Comparison of ENCODE assay signal across 19 cellular contexts in the genomic region with DNA sequence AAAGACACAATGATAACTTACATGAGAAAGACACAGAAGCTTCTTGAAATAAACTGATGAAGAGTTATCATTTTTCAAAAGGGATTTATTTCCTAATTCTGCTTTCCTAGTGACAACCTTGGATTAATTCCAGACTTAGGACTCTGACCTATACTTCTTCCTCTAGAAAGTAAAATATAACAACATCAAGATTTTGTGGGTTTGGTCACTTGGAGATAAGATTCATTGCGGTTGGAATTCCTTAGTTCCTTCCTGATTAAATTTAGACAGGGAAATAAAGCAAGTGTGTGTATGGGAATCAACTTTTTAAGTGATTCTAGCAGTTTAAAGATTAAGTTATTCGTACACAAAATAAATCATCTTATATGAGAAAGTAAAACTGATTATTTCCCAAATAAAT.
"Had no signal": no experiment of that assay in that cellular context is flagged by ENCODE, and none has a peak within 500 bp of the region (broad histone marks: within the 10 kb centered on the region; RNA-seq: fewer than 3 reads in every experiment).

No MANE protein-coding gene starts in this region.

- H3K4me2 ChIP-seq: hepatocyte had no signal

- H3K27ac Mint-ChIP-seq: activated CD4-positive, alpha-beta memory T cell treated with anti-CD3 and anti-CD28 coated beads, Interleukin-2, amount 10 ng/mL, durations not matched to agents 7 days and 5 days; activated CD4-positive, alpha-beta T cell treated with anti-CD3 and anti-CD28 coated beads for 36 hours; activated CD8-positive, alpha-beta memory T cell treated with anti-CD3 and anti-CD28 coated beads, Interleukin-2, amount 10 ng/mL, durations not matched to agents 7 days and 5 days; activated naive CD8-positive, alpha-beta T cell treated with anti-CD3 and anti-CD28 coated beads, Interleukin-2, amount 10 ng/mL, durations not matched to agents 7 days and 5 days; brain; T-helper 17 cell had no signal

- DNase-seq: activated CD4-positive, alpha-beta memory T cell treated with anti-CD3 and anti-CD28 coated beads, Interleukin-2, amount 10 ng/mL, durations not matched to agents 7 days and 5 days; activated CD4-positive, alpha-beta T cell treated with anti-CD3 and anti-CD28 coated beads for 36 hours; activated CD8-positive, alpha-beta memory T cell treated with anti-CD3 and anti-CD28 coated beads, Interleukin-2, amount 10 ng/mL, durations not matched to agents 7 days and 5 days; activated naive CD8-positive, alpha-beta T cell treated with anti-CD3 and anti-CD28 coated beads, Interleukin-2, amount 10 ng/mL, durations not matched to agents 7 days and 5 days; central memory CD4-positive, alpha-beta T cell; colonic mucosa; foreskin fibroblast; islet precursor cell; left colon; midbrain; retina; spleen; stimulated activated CD4-positive, alpha-beta T cell treated with anti-CD3 and anti-CD28 coated beads, Interleukin-1b, Interleukin-23, amount 100 ng/mL, for 48 hours; stimulated activated naive CD8-positive, alpha-beta T cell treated with anti-CD3 and anti-CD28 coated beads, Interleukin-15, Interleukin-2, amounts not matched to agents 100 U/mL and 50 U/mL, for 24 hours; substantia nigra; T-helper 17 cell; tibial artery had no signal

- ATAC-seq: activated CD4-positive, alpha-beta T cell treated with anti-CD3 and anti-CD28 coated beads for 36 hours; activated CD8-positive, alpha-beta memory T cell treated with anti-CD3 and anti-CD28 coated beads, Interleukin-2, amount 10 ng/mL, durations not matched to agents 7 days and 5 days; left colon; stimulated activated naive CD8-positive, alpha-beta T cell treated with anti-CD3 and anti-CD28 coated beads, Interleukin-15, Interleukin-2, amounts not matched to agents 100 U/mL and 50 U/mL, for 24 hours; T-helper 17 cell had no signal

- H3K9me3 Mint-ChIP-seq: activated CD4-positive, alpha-beta memory T cell treated with anti-CD3 and anti-CD28 coated beads, Interleukin-2, amount 10 ng/mL, durations not matched to agents 7 days and 5 days; activated naive CD8-positive, alpha-beta T cell treated with anti-CD3 and anti-CD28 coated beads, Interleukin-2, amount 10 ng/mL, durations not matched to agents 7 days and 5 days had no signal

- H3K36me3 Mint-ChIP-seq: activated CD8-positive, alpha-beta memory T cell treated with anti-CD3 and anti-CD28 coated beads, Interleukin-2, amount 10 ng/mL, durations not matched to agents 7 days and 5 days; activated naive CD8-positive, alpha-beta T cell treated with anti-CD3 and anti-CD28 coated beads, Interleukin-2, amount 10 ng/mL, durations not matched to agents 7 days and 5 days had no signal

- H3K27ac ChIP-seq: colonic mucosa, hepatocyte, tibial artery had no signal

- H2AFZ ChIP-seq: hepatocyte had no signal

- H3K9me3 ChIP-seq: colonic mucosa, spleen, tibial artery had no signal

- H3K27me3 Mint-ChIP-seq: brain had no signal

- H3K4me1 ChIP-seq: colonic mucosa had no signal

- H3K4me3 Mint-ChIP-seq: activated CD4-positive, alpha-beta memory T cell treated with anti-CD3 and anti-CD28 coated beads, Interleukin-2, amount 10 ng/mL, durations not matched to agents 7 days and 5 days; activated CD4-positive, alpha-beta T cell treated with anti-CD3 and anti-CD28 coated beads for 36 hours; activated CD8-positive, alpha-beta memory T cell treated with anti-CD3 and anti-CD28 coated beads, Interleukin-2, amount 10 ng/mL, durations not matched to agents 7 days and 5 days; activated naive CD8-positive, alpha-beta T cell treated with anti-CD3 and anti-CD28 coated beads, Interleukin-2, amount 10 ng/mL, durations not matched to agents 7 days and 5 days; brain; T-helper 17 cell had no signal

- H3K36me3 ChIP-seq: colonic mucosa, spleen, tibial artery had no signal

- H3K79me2 ChIP-seq: hepatocyte had no signal

- H3K4me3 ChIP-seq: colonic mucosa, hepatocyte, spleen, tibial artery had no signal

- H3K27me3 ChIP-seq: colonic mucosa, hepatocyte, spleen, tibial artery had no signal
